ENCODE assay signal across 7 cellular contexts in genomic region chr7:108415821-108416536, GRCh38. TPM values are rescaled to one million over a fixed set of nuclear protein-coding genes. Genes with fewer than 3 reads are reported as not detected.
DNase-seq lines count a peak whose midpoint lies in the region; ATAC-seq and TF ChIP-seq lines count a peak whose summit lies in the region.

No MANE protein-coding gene starts in this region.

- H3K27ac ChIP-seq in OCI-LY7 (ENCODE audit: low read depth, low read length, poor library complexity, severe bottlenecking) (peak overlapping the region; percentile 55), dorsolateral prefrontal cortex (peak overlapping the region in 58 of 59 donors; percentile 2 to 90 (median 77))

- CTCF ChIA-PET in OCI-LY7 (lab: Charles Lee; ENCODE audit: unreplicated experiment), result no interaction called here

- intact Hi-C loops in OCI-LY7 (cut with micrococcal nuclease; ENCODE audit: unreplicated experiment) (no loop called here), dorsolateral prefrontal cortex (cut with DNase I) (no loop called here)

- POLR2A ChIA-PET in OCI-LY7 (lab: Charles Lee), result no interaction called here

- peak overlapping the region; percentile 94 for H3K4me2 ChIP-seq in OCI-LY7 (ENCODE audit: low read length)

- peak; percentile 86 for ATAC-seq in GM19455 (IDR thresholded peaks at IDR 0.05; ENCODE audit: unreplicated experiment)
- ATAC-seq in HG03457 (IDR thresholded peaks at IDR 0.05; ENCODE audit: unreplicated experiment), result peak; percentile 77

- BruUV-seq in OCI-LY7 (replicated peaks; lab: Mats Ljungman, UMichigan), result no TSS peak

- H3K4me3 ChIP-seq in GM08714 (ENCODE audit: low read length), result peak overlapping the region; percentile 72; the same call in 1 of the 2 replicates
- H3K4me3 ChIP-seq in OCI-LY7 (ENCODE audit: low read depth, low read length, poor library complexity, severe bottlenecking), result peak overlapping the region; percentile 54
- H3K4me3 ChIP-seq in dorsolateral prefrontal cortex, result peak overlapping the region in 13 of 59 donors; percentile 2 to 33 (median 11)
- no peak overlapping the region for H3K4me3 ChIP-seq in skeletal muscle cell (ENCODE audit: low read depth, low read length)

- no peaks in the 10 kb centered on the region for H4K20me1 ChIP-seq in OCI-LY7 (ENCODE audit: insufficient read depth, low read length)

- no peaks in the 10 kb centered on the region for H3K9me3 ChIP-seq in OCI-LY7 (ENCODE audit: low read length)

- peak overlapping the region; percentile 72 for H2AFZ ChIP-seq in OCI-LY7 (ENCODE audit: low read length)

- H3K27me3 ChIP-seq in dorsolateral prefrontal cortex, result no peaks in the 10 kb centered on the region

- H3K9me2 ChIP-seq in OCI-LY7 (ENCODE audit: insufficient read depth, low read length), result no peaks in the 10 kb centered on the region

- peaks cover 44% of the 10 kb centered on the region for H3K4me1 ChIP-seq in OCI-LY7 (ENCODE audit: insufficient read depth, low read length, poor library complexity, severe bottlenecking)

- DNase-seq in OCI-LY7 (ENCODE audit: low spot score), result peak; percentile 58
- peak in 3 of 10 donors; percentile 19 to 52 (median 27) for DNase-seq in dorsolateral prefrontal cortex
- DNase-seq in skeletal muscle cell (ENCODE audit: low read depth), result peak; percentile 39
- DNase-seq in activated effector memory CD4-positive, alpha-beta T cell treated with anti-CD3 and anti-CD28 coated beads, Interleukin-2, amount 50 U/mL, for 16 hours, result no peak

- H3K79me2 ChIP-seq in OCI-LY7 (ENCODE audit: insufficient read depth, low read depth, low read length), result no peaks in the 10 kb centered on the region

- TF ChIP-seq CTCF in OCI-LY7 (conservative IDR thresholded peaks at IDR 0.05; ENCODE audit: low read length) (no peak), dorsolateral prefrontal cortex (IDR thresholded peaks at IDR 0.05 in 54 of 56, conservative IDR thresholded peaks at IDR 0.05 in 2 of 56; ENCODE audit: low read depth in 1 of 56, partially characterized antibody in 56 of 56) (no peak)

- no peaks in the 10 kb centered on the region for H3K36me3 ChIP-seq in OCI-LY7 (ENCODE audit: insufficient read depth, low read length)

RNA-seq across cellular contexts. Expression of gene NRCAM, which starts 40.3 kb away (rescaled TPM):
- not detected in 2 replicates for total RNA-seq in OCI-LY7 (2014; rRNA removed; shearing (Covaris generic))
- total RNA-seq in OCI-LY7 (2022) (not detected in 2 replicates), dorsolateral prefrontal cortex (100 to 1,000 TPM; 212 to 574 (median 398) TPM)

Comparison
In these comparisons a context has a peak if more than half of its experiments do, and no peak if none do; other contexts are left out.
1. RNA of gene NRCAM, which starts 40.3 kb away (total RNA-seq): 212 to 574 TPM in dorsolateral prefrontal cortex; not detected in OCI-LY7; every median in the first group is over 100 times any median in the second.